ENCODE assay signal across 20 cellular contexts in genomic region chr6:170211404-170212025, GRCh38.
A peak's percentile ranks its signal among the peaks of the same experiment; 100 is the strongest.
DNase-seq lines count a peak whose midpoint lies in the region; ATAC-seq and TF ChIP-seq lines count a peak whose summit lies in the region.
"Had no signal": no experiment of that assay in that cellular context is flagged by ENCODE, and none has a peak within 500 bp of the region (broad histone marks: within the 10 kb centered on the region; RNA-seq: fewer than 3 reads in every experiment).

No MANE protein-coding gene starts in this region.

- H3K27me3 Mint-ChIP-seq in activated naive CD4-positive, alpha-beta T cell treated with anti-CD3 and anti-CD28 coated beads, Interleukin-2, amount 10 ng/mL, durations not matched to agents 7 days and 5 days, result no peaks in the 10 kb centered on the region
- no peaks in the 10 kb centered on the region for H3K27me3 Mint-ChIP-seq in activated naive CD4-positive, alpha-beta T cell treated with anti-CD3 and anti-CD28 coated beads for 36 hours (ENCODE audit: low read depth)
- peaks cover 20% of the 10 kb centered on the region for H3K27me3 Mint-ChIP-seq in type B pancreatic cell
- H3K27me3 Mint-ChIP-seq: naive B cell had no signal

- H3K4me1 ChIP-seq in lung (ENCODE audit: control insufficient read depth in 2 of 2, insufficient read depth in 2 of 2, low read length in 2 of 2), result no peaks in the 10 kb centered on the region
- H3K4me1 ChIP-seq: pancreas, suprapubic skin had no signal

- no peaks in the 10 kb centered on the region for H3K36me3 ChIP-seq in lung (ENCODE audit: control insufficient read depth in 2 of 2, insufficient read depth in 2 of 2, low read length in 2 of 2)
- H3K36me3 ChIP-seq: pancreas, suprapubic skin had no signal

- no peak overlapping the region for H3K27ac ChIP-seq in lung (ENCODE audit: low read depth in 1 of 2, low read length in 1 of 2)
- H3K27ac ChIP-seq: C4-2B, pancreas, suprapubic skin had no signal

- DNase-seq in activated naive CD4-positive, alpha-beta T cell treated with anti-CD3 and anti-CD28 coated beads, Interleukin-2, amount 10 ng/mL, durations not matched to agents 7 days and 5 days, result peak; percentile 5
- DNase-seq in activated naive CD4-positive, alpha-beta T cell treated with anti-CD3 and anti-CD28 coated beads for 36 hours, result no peak
- peak; percentile 25 for DNase-seq in activated CD8-positive, alpha-beta memory T cell treated with anti-CD3 and anti-CD28 coated beads, Interleukin-2, amount 50 U/mL, for 48 hours
- peak; percentile 24 for DNase-seq in lung (ENCODE audit: low spot score)
- DNase-seq in type B pancreatic cell (ENCODE audit: extremely low spot score, unreplicated experiment), result peak; percentile 63
- DNase-seq in RKO (ENCODE audit: low spot score), result no peak
- no peak for DNase-seq in NAMALWA (ENCODE audit: low spot score)
- DNase-seq: kidney glomerular epithelial cell, mesenchymal stem cell, naive B cell, NCI-H1092 treated with DMSO at 0.1 percent for 48 hours, NCI-H2029 treated with DMSO at 0.1 percent for 48 hours, NCI-H345, SHP77 treated with DMSO at 0.1 percent for 48 hours had no signal

- TF ChIP-seq CTCF in lung (IDR thresholded peaks at IDR 0.05; ENCODE audit: control extremely low read depth, extremely low read depth), result no peak
- TF ChIP-seq CTCF in type B pancreatic cell (conservative IDR thresholded peaks at IDR 0.05), result no peak

- intact Hi-C loops in activated naive CD4-positive, alpha-beta T cell treated with anti-CD3 and anti-CD28 coated beads for 36 hours (cut with micrococcal nuclease), result no loop called here

- no peak overlapping the region for H3K4me3 ChIP-seq in lung
- H3K4me3 ChIP-seq: GM23338, pancreas, suprapubic skin had no signal

- no peaks in the 10 kb centered on the region for H3K4me1 Mint-ChIP-seq in activated naive CD4-positive, alpha-beta T cell treated with anti-CD3 and anti-CD28 coated beads, Interleukin-2, amount 10 ng/mL, durations not matched to agents 7 days and 5 days
- H3K4me1 Mint-ChIP-seq in activated naive CD4-positive, alpha-beta T cell treated with anti-CD3 and anti-CD28 coated beads for 36 hours (ENCODE audit: low read depth), result no peaks in the 10 kb centered on the region
- no peaks in the 10 kb centered on the region for H3K4me1 Mint-ChIP-seq in type B pancreatic cell (ENCODE audit: unreplicated experiment)
- H3K4me1 Mint-ChIP-seq: endodermal cell, GM23338 had no signal

- WGBS in lung, 2 donors, result 84 to 90% methylated on average over 14 of the region's 14 CpGs

- CTCF ChIA-PET in activated naive CD4-positive, alpha-beta T cell treated with anti-CD3 and anti-CD28 coated beads, Interleukin-2, amount 10 ng/mL, durations not matched to agents 7 days and 5 days (lab: Charles Lee), result no interaction called here
- CTCF ChIA-PET in activated naive CD4-positive, alpha-beta T cell treated with anti-CD3 and anti-CD28 coated beads for 36 hours (lab: Charles Lee), result no interaction called here

- no peaks in the 10 kb centered on the region for H3K9me3 ChIP-seq in lung (ENCODE audit: control insufficient read depth in 2 of 2, insufficient read depth in 1 of 2, low read length in 1 of 2)
- H3K9me3 ChIP-seq: pancreas, suprapubic skin had no signal

- H3K4me3 Mint-ChIP-seq in activated naive CD4-positive, alpha-beta T cell treated with anti-CD3 and anti-CD28 coated beads, Interleukin-2, amount 10 ng/mL, durations not matched to agents 7 days and 5 days, result no peak overlapping the region
- H3K4me3 Mint-ChIP-seq in activated naive CD4-positive, alpha-beta T cell treated with anti-CD3 and anti-CD28 coated beads for 36 hours, result no peak overlapping the region
- H3K4me3 Mint-ChIP-seq in type B pancreatic cell, result no peak overlapping the region
- H3K4me3 Mint-ChIP-seq: endodermal cell, GM23338 had no signal

- no peak overlapping the region for H3K27ac Mint-ChIP-seq in activated naive CD4-positive, alpha-beta T cell treated with anti-CD3 and anti-CD28 coated beads, Interleukin-2, amount 10 ng/mL, durations not matched to agents 7 days and 5 days
- H3K27ac Mint-ChIP-seq in activated naive CD4-positive, alpha-beta T cell treated with anti-CD3 and anti-CD28 coated beads for 36 hours, result no peak overlapping the region
- H3K27ac Mint-ChIP-seq in type B pancreatic cell, result no peak overlapping the region
- H3K27ac Mint-ChIP-seq: endodermal cell, GM23338, naive B cell had no signal

- peaks cover 5% of the 10 kb centered on the region for H3K9me3 Mint-ChIP-seq in activated naive CD4-positive, alpha-beta T cell treated with anti-CD3 and anti-CD28 coated beads, Interleukin-2, amount 10 ng/mL, durations not matched to agents 7 days and 5 days
- no peaks in the 10 kb centered on the region for H3K9me3 Mint-ChIP-seq in activated naive CD4-positive, alpha-beta T cell treated with anti-CD3 and anti-CD28 coated beads for 36 hours
- H3K9me3 Mint-ChIP-seq in type B pancreatic cell, result no peaks in the 10 kb centered on the region

- H3K27me3 ChIP-seq in lung (ENCODE audit: control insufficient read depth, insufficient read depth), result no peaks in the 10 kb centered on the region
- H3K27me3 ChIP-seq: pancreas had no signal

- ATAC-seq in lung (ENCODE audit: insufficient read depth, low FRiP score), result no peak
- ATAC-seq in HG02623 (IDR thresholded peaks at IDR 0.05; ENCODE audit: unreplicated experiment), result no peak
- ATAC-seq: GM23338, pancreas had no signal

- peaks cover 2% of the 10 kb centered on the region for H3K36me3 Mint-ChIP-seq in activated naive CD4-positive, alpha-beta T cell treated with anti-CD3 and anti-CD28 coated beads, Interleukin-2, amount 10 ng/mL, durations not matched to agents 7 days and 5 days
- H3K36me3 Mint-ChIP-seq in activated naive CD4-positive, alpha-beta T cell treated with anti-CD3 and anti-CD28 coated beads for 36 hours (ENCODE audit: low read depth), result no peaks in the 10 kb centered on the region
- H3K36me3 Mint-ChIP-seq in type B pancreatic cell, result no peaks in the 10 kb centered on the region
- H3K36me3 Mint-ChIP-seq: naive B cell had no signal

Comparison
In these comparisons a context has a peak if more than half of its experiments do, and no peak if none do; other contexts are left out.
1. DNase-seq: peak in activated naive CD4-positive, alpha-beta T cell treated with anti-CD3 and anti-CD28 coated beads, Interleukin-2, amount 10 ng/mL, durations not matched to agents 7 days and 5 days (single experiment), activated CD8-positive, alpha-beta memory T cell treated with anti-CD3 and anti-CD28 coated beads, Interleukin-2, amount 50 U/mL, for 48 hours (single experiment), lung (single experiment) and type B pancreatic cell (single experiment); none in activated naive CD4-positive, alpha-beta T cell treated with anti-CD3 and anti-CD28 coated beads for 36 hours (single experiment), RKO (single experiment) and NAMALWA (single experiment).